Comparison of ENCODE assay signal across 8 cellular contexts in genomic region chr11:65111537-65112225, GRCh38. TPM values are rescaled to one million over a fixed set of nuclear protein-coding genes. Genes with fewer than 3 reads are reported as not detected.
DNase-seq lines count a peak whose midpoint lies in the region; ATAC-seq and TF ChIP-seq lines count a peak whose summit lies in the region.

TSS of gene TM7SF2 (plus strand) at chr11:65111872. CDS start at chr11:65112016, 144 bp downstream.

- H3K79me2 ChIP-seq in GM23338 (replicated peaks; ENCODE audit: insufficient read depth): peaks cover 8% of the 10 kb centered on the region; the same call in 1 of the 2 replicates

- no peaks in the 10 kb centered on the region for H3K9me2 ChIP-seq in GM23338 (ENCODE audit: insufficient read depth)

- ATAC-seq in GM23338: peak; percentile 73
- ATAC-seq in foreskin keratinocyte: peak; percentile 79

- H3K9me3 Mint-ChIP-seq in GM23338: peaks cover 2% of the 10 kb centered on the region; the same call in 2 of the 3 replicates

- H3K4me1 ChIP-seq in GM23338 (ENCODE audit: insufficient read depth) (peaks cover 13% of the 10 kb centered on the region), SJSA1 (replicated peaks) (peaks cover 29% of the 10 kb centered on the region), foreskin keratinocyte (no peaks in the 10 kb centered on the region), neuron (ENCODE audit: insufficient read depth, low read length) (peaks cover 42% of the 10 kb centered on the region)

- no peaks in the 10 kb centered on the region for H3K36me3 ChIP-seq in GM23338 (ENCODE audit: insufficient read depth)
- peaks cover 57% of the 10 kb centered on the region for H3K36me3 ChIP-seq in SJSA1
- peaks cover 31% of the 10 kb centered on the region for H3K36me3 ChIP-seq in neuron (ENCODE audit: insufficient read depth, low read length)

- peaks cover 37% of the 10 kb centered on the region for H3K27me3 Mint-ChIP-seq in GM23338 (ENCODE audit: insufficient read depth, low read depth, poor library complexity)

- H3K9me3 ChIP-seq in SJSA1 (replicated peaks): no peaks in the 10 kb centered on the region
- H3K9me3 ChIP-seq in neuron (ENCODE audit: low read length): no peaks in the 10 kb centered on the region

- H3K27me3 ChIP-seq in GM23338 (ENCODE audit: insufficient read depth) (no peaks in the 10 kb centered on the region), SJSA1 (replicated peaks) (peaks cover 14% of the 10 kb centered on the region), foreskin keratinocyte (no peaks in the 10 kb centered on the region), neuron (ENCODE audit: insufficient read depth, low read length) (no peaks in the 10 kb centered on the region)

- peak within 1 kb of the TSS; percentile 96 for H3K4me3 Mint-ChIP-seq in GM23338

- H3K4me2 ChIP-seq in GM23338: peak within 1 kb of the TSS; percentile 99

- peaks cover 24% of the 10 kb centered on the region; the same call in 2 of the 3 replicates for H3K36me3 Mint-ChIP-seq in GM23338 (ENCODE audit: low read depth)

- H2AFZ ChIP-seq in GM23338 (no peak within 1 kb of the TSS), neuron (ENCODE audit: low read depth, low read length) (no peak within 1 kb of the TSS)

- H3K4me1 Mint-ChIP-seq in GM23338: peaks cover 25% of the 10 kb centered on the region

- H3K4me3 ChIP-seq in GM23338 (peak within 1 kb of the TSS; percentile 99), SJSA1 (peak within 1 kb of the TSS; percentile 10; the same call in 1 of the 2 replicates), neuron (ENCODE audit: low read length) (peak within 1 kb of the TSS; percentile 95)

- peaks cover 13% of the 10 kb centered on the region for H3F3A ChIP-seq in GM23338 (replicated peaks; ENCODE audit: low read depth)

- H4K20me1 ChIP-seq in GM23338 (replicated peaks; ENCODE audit: insufficient read depth): peaks cover 5% of the 10 kb centered on the region; the same call in 1 of the 2 replicates

- H3K27ac ChIP-seq in GM23338 (ENCODE audit: low read depth) (peak within 1 kb of the TSS; percentile 90), SJSA1 (no peak within 1 kb of the TSS), foreskin keratinocyte (no peak within 1 kb of the TSS)

- H3K27ac Mint-ChIP-seq in GM23338: peak within 1 kb of the TSS; percentile 94

- TF ChIP-seq CTCF in GM23338 (conservative IDR thresholded peaks at IDR 0.05; ENCODE audit: low read depth in 2 of 2) (0 out of 4 replicates have a peak, but pooled peaks of 1 of the 2 experiments have one; percentile 0), foreskin keratinocyte (conservative IDR thresholded peaks at IDR 0.05) (no peak)

- DNase-seq in DMS53 treated with DMSO at 0.1 percent for 48 hours (lab: John Stamatoyannopoulos, UW; ENCODE audit: unreplicated experiment) (peak; percentile 95), GM23338 (ENCODE audit: low spot score) (peak; percentile 99), MV-4-11 (lab: John Stamatoyannopoulos, UW) (peak; percentile 90), SJSA1 (ENCODE audit: low read depth in 1 of 2, low spot score in 2 of 2) (peak; percentile 88 to 96), foreskin keratinocyte (peak; percentile 80 to 90), stromal cell of bone marrow (ENCODE audit: low read depth) (peak; percentile 84)
- DNase-seq in activated naive CD4-positive, alpha-beta T cell treated with Interleukin-2 at 50 U/mL for 16 hours: peak; percentile 94

TF ChIP-seq in GM23338, 12 proteins besides CTCF, POLR2A, EP300 and RAD21:
- TF ChIP-seq POLR2AphosphoS5 (IDR thresholded peaks at IDR 0.05; ENCODE audit: low read depth): peak; percentile 96
- TF ChIP-seq ZNF331 (CRISPR knock-in tag; IDR thresholded peaks at IDR 0.05; ENCODE audit: low read depth): no peak

RNA-seq across cellular contexts. Expression of gene TM7SF2, which starts in this region (rescaled TPM):
- total RNA-seq in GM23338 (2014; rRNA removed; shearing (Covaris generic)): 70.2 and 82.3 TPM in 2 replicates
- 43.5 and 48.7 TPM in 2 replicates for polyA plus RNA-seq in GM23338 (2016; fragmentation: Nextera tagmentation; extraction: Ambion mirVana)
- 1.5 and 2.4 TPM in 2 replicates for total RNA-seq in SJSA1 (2014; rRNA removed; shearing (Covaris generic))
- 8.2 and 12.7 TPM in 2 replicates for total RNA-seq in foreskin keratinocyte
- 12.6 and 16.5 TPM in 2 replicates for polyA plus RNA-seq in foreskin keratinocyte

Comparison
In these comparisons a context has a peak if more than half of its experiments do, and no peak if none do; other contexts are left out.
1. H3K4me3 ChIP-seq: peak in every context shown above with its lines; median percentile 99 in GM23338; 95 in neuron; 10 in SJSA1.